ENCODE assay signal across 15 cellular contexts in genomic region chr9:7233516-7233915, GRCh38.
"Had no signal": no experiment of that assay in that cellular context is flagged by ENCODE, and none has a peak within 500 bp of the region (broad histone marks: within the 10 kb centered on the region; RNA-seq: fewer than 3 reads in every experiment).

No MANE protein-coding gene starts in this region.

- H3K27ac ChIP-seq: coronary artery, dorsolateral prefrontal cortex, esophagus muscularis mucosa, gastrocnemius medialis, heart right ventricle, left ventricle myocardium inferior, lower lobe of right lung had no signal

- ATAC-seq: gastrocnemius medialis, heart right ventricle, left cardiac atrium, lower lobe of right lung had no signal

- H3K27me3 ChIP-seq: dorsolateral prefrontal cortex, esophagus muscularis mucosa, gastrocnemius medialis had no signal

- H3K9me3 Mint-ChIP-seq: naive B cell had no signal

- DNase-seq: dorsolateral prefrontal cortex; effector CD4-positive, alpha-beta T cell; effector memory CD4-positive, alpha-beta T cell; gastrocnemius medialis; head of caudate nucleus; heart right ventricle; hippocampal formation; left cardiac atrium; left ventricle myocardium inferior; lower lobe of right lung; mucosa of descending colon; naive B cell had no signal

- H3K4me1 ChIP-seq: esophagus muscularis mucosa, gastrocnemius medialis, heart right ventricle, left ventricle myocardium inferior, lower lobe of right lung had no signal

- H3K4me3 Mint-ChIP-seq: mesothelial cell of epicardium had no signal

- H3K9me3 ChIP-seq: esophagus muscularis mucosa, gastrocnemius medialis, heart right ventricle, left ventricle myocardium inferior, lower lobe of right lung, mucosa of descending colon had no signal

- H3K4me1 Mint-ChIP-seq: mesothelial cell of epicardium, naive B cell had no signal

- H3K36me3 ChIP-seq: esophagus muscularis mucosa, gastrocnemius medialis, heart right ventricle, left ventricle myocardium inferior, lower lobe of right lung had no signal

- H3K27ac Mint-ChIP-seq: mesothelial cell of epicardium, naive B cell had no signal

- H3K4me3 ChIP-seq: coronary artery, dorsolateral prefrontal cortex, esophagus muscularis mucosa, gastrocnemius medialis, heart right ventricle, left ventricle myocardium inferior, lower lobe of right lung, mucosa of descending colon had no signal

- H3K36me3 Mint-ChIP-seq: mesothelial cell of epicardium had no signal
